28 cellular contexts compared by ENCODE assay signal in genomic region chr1:1119272-1119890, GRCh38. TPM values are rescaled to one million over a fixed set of nuclear protein-coding genes. Genes with fewer than 3 reads are reported as not detected.
DNase-seq lines count a peak whose midpoint lies in the region; ATAC-seq, FAIRE-seq and TF ChIP-seq lines count a peak whose summit lies in the region.
"Had no signal": no experiment of that assay in that cellular context is flagged by ENCODE, and none has a peak within 500 bp of the region (broad histone marks: within the 10 kb centered on the region; RNA-seq: fewer than 3 reads in every experiment).

No MANE protein-coding gene starts in this region.

- no peaks in the 10 kb centered on the region for H4K20me1 ChIP-seq in GM23338 (replicated peaks; ENCODE audit: insufficient read depth)

- H3K9me3 ChIP-seq in kidney (ENCODE audit: control insufficient read depth in 1 of 2, low read length in 2 of 2) (no peaks in the 10 kb centered on the region), tibial artery (no peaks in the 10 kb centered on the region)

- no peak overlapping the region for H3K4me2 ChIP-seq in GM23338

- no peak overlapping the region for H2AFZ ChIP-seq in GM23338

- TF ChIP-seq CTCF in kidney (IDR thresholded peaks at IDR 0.05; ENCODE audit: borderline replicate concordance, extremely low read depth, insufficient read depth) (no peak), tibial artery (IDR thresholded peaks at IDR 0.05) (no peak), GM23338 (conservative IDR thresholded peaks at IDR 0.05; ENCODE audit: low read depth in 2 of 2) (no peak)

- peaks cover 4% of the 10 kb centered on the region; the same call in 1 of the 2 replicates for H3K79me2 ChIP-seq in GM23338 (replicated peaks; ENCODE audit: insufficient read depth)

- no peak overlapping the region for H3K9ac ChIP-seq in kidney (ENCODE audit: low read length in 2 of 2)

- peaks cover 0 to 45% of the 10 kb centered on the region in 2 donors for H3K27me3 ChIP-seq in tibial artery
- peaks cover 11% of the 10 kb centered on the region for H3K27me3 ChIP-seq in GM23338 (ENCODE audit: insufficient read depth)

- FAIRE-seq in kidney (lab: Jason Lieb, UNC), result no peak
- FAIRE-seq: GM12878, H1 had no signal

- no peak overlapping the region for H3K4me3 Mint-ChIP-seq in activated naive CD8-positive, alpha-beta T cell treated with anti-CD3 and anti-CD28 coated beads, Interleukin-2, amount 10 ng/mL, durations not matched to agents 7 days and 5 days
- H3K4me3 Mint-ChIP-seq in activated naive CD8-positive, alpha-beta T cell treated with anti-CD3 and anti-CD28 coated beads, Interleukin-2, amount 50 U/mL, for 24 hours, result no peak overlapping the region
- no peak overlapping the region for H3K4me3 Mint-ChIP-seq in GM23338

- H3K36me3 Mint-ChIP-seq in activated naive CD8-positive, alpha-beta T cell treated with anti-CD3 and anti-CD28 coated beads, Interleukin-2, amount 10 ng/mL, durations not matched to agents 7 days and 5 days, result peaks cover 3% of the 10 kb centered on the region
- H3K36me3 Mint-ChIP-seq in activated naive CD8-positive, alpha-beta T cell treated with anti-CD3 and anti-CD28 coated beads, Interleukin-2, amount 50 U/mL, for 24 hours (ENCODE audit: low read depth), result peaks cover 3% of the 10 kb centered on the region
- 0 out of 3 replicates have a peak, but pooled peaks cover 8% of the 10 kb centered on the region for H3K36me3 Mint-ChIP-seq in GM23338 (ENCODE audit: low read depth)

- H3K4me3 ChIP-seq in kidney (ENCODE audit: low read length in 2 of 2) (no peak overlapping the region), tibial artery (no peak overlapping the region), GM23338 (no peak overlapping the region)
- H3K4me3 ChIP-seq: GM12878, SK-N-MC had no signal

- no peaks in the 10 kb centered on the region for H3K9me3 Mint-ChIP-seq in activated naive CD8-positive, alpha-beta T cell treated with anti-CD3 and anti-CD28 coated beads, Interleukin-2, amount 10 ng/mL, durations not matched to agents 7 days and 5 days
- no peaks in the 10 kb centered on the region for H3K9me3 Mint-ChIP-seq in activated naive CD8-positive, alpha-beta T cell treated with anti-CD3 and anti-CD28 coated beads, Interleukin-2, amount 50 U/mL, for 24 hours
- H3K9me3 Mint-ChIP-seq in GM23338, result peaks cover 8% of the 10 kb centered on the region; the same call in 2 of the 3 replicates
- H3K9me3 Mint-ChIP-seq: nephron had no signal

- DNase-seq in activated naive CD8-positive, alpha-beta T cell treated with anti-CD3 and anti-CD28 coated beads, Interleukin-2, amount 10 ng/mL, durations not matched to agents 7 days and 5 days, result peak; percentile 27
- no peak for DNase-seq in activated naive CD8-positive, alpha-beta T cell treated with anti-CD3 and anti-CD28 coated beads, Interleukin-2, amount 50 U/mL, for 24 hours
- DNase-seq in NCI-H524 treated with DMSO at 0.1 percent for 48 hours (lab: John Stamatoyannopoulos, UW) (peak; percentile 63), kidney (peak; percentile 65), tibial artery (peak; percentile 19 to 46), NAMALWA (ENCODE audit: low spot score) (no peak), GM23338 (ENCODE audit: low spot score) (no peak)
- DNase-seq: ACHN; activated CD4-positive, alpha-beta T cell treated with anti-CD3 and anti-CD28 coated beads, Interleukin-2, amount 50 U/mL, for 1 hour; activated gamma-delta T cell; C1 segment of cervical spinal cord; effector CD8-positive, alpha-beta T cell; foreskin fibroblast; KG1; midbrain; MM.1S; NCI-H1436 treated with DMSO at 0.1 percent for 48 hours; RPMI8226; T-helper 2 cell had no signal

- ATAC-seq in activated naive CD8-positive, alpha-beta T cell treated with anti-CD3 and anti-CD28 coated beads, Interleukin-2, amount 10 ng/mL, durations not matched to agents 7 days and 5 days (ENCODE audit: low read depth), result no peak
- ATAC-seq in activated naive CD8-positive, alpha-beta T cell treated with anti-CD3 and anti-CD28 coated beads, Interleukin-2, amount 50 U/mL, for 24 hours, result no peak
- ATAC-seq in GM23338, result no peak
- no peak for ATAC-seq in GM19328 (IDR thresholded peaks at IDR 0.05; ENCODE audit: unreplicated experiment)
- ATAC-seq: GM12878, left lobe of liver had no signal

- peaks cover 12% of the 10 kb centered on the region for H3K4me1 Mint-ChIP-seq in activated naive CD8-positive, alpha-beta T cell treated with anti-CD3 and anti-CD28 coated beads, Interleukin-2, amount 10 ng/mL, durations not matched to agents 7 days and 5 days
- H3K4me1 Mint-ChIP-seq in activated naive CD8-positive, alpha-beta T cell treated with anti-CD3 and anti-CD28 coated beads, Interleukin-2, amount 50 U/mL, for 24 hours, result peaks cover 27% of the 10 kb centered on the region
- H3K4me1 Mint-ChIP-seq in GM23338, result peaks cover 10% of the 10 kb centered on the region; the same call in 2 of the 3 replicates

- H3K36me3 ChIP-seq in kidney (ENCODE audit: control insufficient read depth in 1 of 2, insufficient read depth in 2 of 2, low read length in 2 of 2) (no peaks in the 10 kb centered on the region), tibial artery (no peaks in the 10 kb centered on the region), GM23338 (ENCODE audit: insufficient read depth) (no peaks in the 10 kb centered on the region)

- no peak overlapping the region for H3K27ac Mint-ChIP-seq in activated naive CD8-positive, alpha-beta T cell treated with anti-CD3 and anti-CD28 coated beads, Interleukin-2, amount 10 ng/mL, durations not matched to agents 7 days and 5 days
- H3K27ac Mint-ChIP-seq in activated naive CD8-positive, alpha-beta T cell treated with anti-CD3 and anti-CD28 coated beads, Interleukin-2, amount 50 U/mL, for 24 hours, result no peak overlapping the region
- H3K27ac Mint-ChIP-seq in GM23338, result no peak overlapping the region
- H3K27ac Mint-ChIP-seq: nephron had no signal

- H3K4me1 ChIP-seq in kidney (ENCODE audit: control insufficient read depth in 1 of 2, insufficient read depth in 1 of 2, low read depth in 1 of 2, low read length in 2 of 2), result peaks cover 0 to 9% of the 10 kb centered on the region in 2 donors
- H3K4me1 ChIP-seq in tibial artery, result peaks cover 0 to 29% (median 18%) of the 10 kb centered on the region in 4 donors
- H3K4me1 ChIP-seq in GM23338 (ENCODE audit: insufficient read depth), result no peaks in the 10 kb centered on the region; the same call in 1 of the 2 replicates

- no peaks in the 10 kb centered on the region for H3K27me3 Mint-ChIP-seq in activated naive CD8-positive, alpha-beta T cell treated with anti-CD3 and anti-CD28 coated beads, Interleukin-2, amount 10 ng/mL, durations not matched to agents 7 days and 5 days
- H3K27me3 Mint-ChIP-seq in activated naive CD8-positive, alpha-beta T cell treated with anti-CD3 and anti-CD28 coated beads, Interleukin-2, amount 50 U/mL, for 24 hours, result peaks cover 12% of the 10 kb centered on the region
- peaks cover 17% of the 10 kb centered on the region for H3K27me3 Mint-ChIP-seq in GM23338 (ENCODE audit: insufficient read depth, low read depth, poor library complexity)

- H3K27ac ChIP-seq in kidney (ENCODE audit: low read depth in 2 of 2, low read length in 2 of 2) (no peak overlapping the region), tibial artery (no peak overlapping the region), GM23338 (ENCODE audit: low read depth) (no peak overlapping the region)
- H3K27ac ChIP-seq: SK-N-MC had no signal

- H3F3A ChIP-seq in GM23338 (replicated peaks; ENCODE audit: low read depth), result no peaks in the 10 kb centered on the region

- intact Hi-C loops in kidney (cut with DNase I) (no loop called here), tibial artery (cut with DNase I; ENCODE audit: low total_unique reads) (no loop called here)

- POLR2A ChIA-PET in activated naive CD8-positive, alpha-beta T cell treated with anti-CD3 and anti-CD28 coated beads, Interleukin-2, amount 10 ng/mL, durations not matched to agents 7 days and 5 days (lab: Charles Lee), result no interaction called here

- H3K9me2 ChIP-seq in GM23338 (ENCODE audit: insufficient read depth), result no peaks in the 10 kb centered on the region

TF ChIP-seq in GM23338, 12 proteins besides CTCF, POLR2A, EP300 and RAD21 (continues in another document):
- no peak for TF ChIP-seq ZNF114 (CRISPR knock-in tag; IDR thresholded peaks at IDR 0.05)
- TF ChIP-seq NANOG (IDR thresholded peaks at IDR 0.05; ENCODE audit: borderline replicate concordance), result no peak
- TF ChIP-seq STAT1 (IDR thresholded peaks at IDR 0.05; ENCODE audit: unreplicated experiment), result no peak
- no peak for TF ChIP-seq POLR2AphosphoS5 (IDR thresholded peaks at IDR 0.05; ENCODE audit: low read depth)

RNA-seq across cellular contexts. Expression of gene C1orf159, which starts 3.5 kb away (rescaled TPM):
- 10 to 100 TPM; 22.7 to 23.0 TPM for total RNA-seq in activated naive CD8-positive, alpha-beta T cell treated with anti-CD3 and anti-CD28 coated beads, Interleukin-2, amount 10 ng/mL, durations not matched to agents 7 days and 5 days
- 14.8 TPM for total RNA-seq in kidney
- 8.6 TPM for polyA plus RNA-seq in kidney (ENCODE audit: insufficient read depth, low read depth, low replicate concordance)
- 21.3 and 21.5 TPM in 2 replicates for total RNA-seq in GM23338 (2014; rRNA removed; shearing (Covaris generic))
- 9.6 and 9.9 TPM in 2 replicates for polyA plus RNA-seq in GM23338 (2016; fragmentation: Nextera tagmentation; extraction: Ambion mirVana)

RNA-seq across cellular contexts. Expression of gene RNF223, which starts 45.3 kb away (rescaled TPM):
- total RNA-seq in activated naive CD8-positive, alpha-beta T cell treated with anti-CD3 and anti-CD28 coated beads, Interleukin-2, amount 10 ng/mL, durations not matched to agents 7 days and 5 days, result not detected
- total RNA-seq in kidney, result 2.3 TPM
- 0.28 TPM for polyA plus RNA-seq in kidney (ENCODE audit: insufficient read depth, low read depth, low replicate concordance)
- not detected in 2 replicates for total RNA-seq in GM23338 (2014; rRNA removed; shearing (Covaris generic))
- not detected in 2 replicates for polyA plus RNA-seq in GM23338 (2016; fragmentation: Nextera tagmentation; extraction: Ambion mirVana)
- total RNA-seq: cerebellum, Daoy, H1, HT1080, left lobe of liver had no signal
- polyA plus RNA-seq: GM12878, H1 had no signal

RNA-seq across cellular contexts. Expression of gene TTLL10, which starts 54.3 kb away (rescaled TPM):
- not detected for total RNA-seq in activated naive CD8-positive, alpha-beta T cell treated with anti-CD3 and anti-CD28 coated beads, Interleukin-2, amount 10 ng/mL, durations not matched to agents 7 days and 5 days
- 1.5 TPM for total RNA-seq in kidney
- polyA plus RNA-seq in kidney (ENCODE audit: insufficient read depth, low read depth, low replicate concordance) (not detected), GM23338 (2016; fragmentation: Nextera tagmentation; extraction: Ambion mirVana) (not detected in 2 replicates)
- total RNA-seq in GM23338 (2014; rRNA removed; shearing (Covaris generic)), result 0.45 TPM in 1 of 2 replicates, not detected in the other
- total RNA-seq: Daoy, GM12878, HT1080, left lobe of liver had no signal
- polyA plus RNA-seq: GM12878 had no signal

Comparison
In these comparisons a context has a peak if more than half of its experiments do, and no peak if none do; other contexts are left out.
1. DNase-seq: peak in activated naive CD8-positive, alpha-beta T cell treated with anti-CD3 and anti-CD28 coated beads, Interleukin-2, amount 10 ng/mL, durations not matched to agents 7 days and 5 days (single experiment), NCI-H524 treated with DMSO at 0.1 percent for 48 hours (single experiment), kidney (single experiment) and tibial artery (2 of 2); none in activated naive CD8-positive, alpha-beta T cell treated with anti-CD3 and anti-CD28 coated beads, Interleukin-2, amount 50 U/mL, for 24 hours (single experiment), NAMALWA (single experiment) and GM23338 (single experiment).